11 cellular contexts compared by ENCODE assay signal in genomic region chr10:87842776-87843497, GRCh38. TPM values are rescaled to one million over a fixed set of nuclear protein-coding genes. Genes with fewer than 3 reads are reported as not detected.
DNase-seq lines count a peak whose midpoint lies in the region; ATAC-seq and TF ChIP-seq lines count a peak whose summit lies in the region.
"Had no signal": no experiment of that assay in that cellular context is flagged by ENCODE, and none has a peak within 500 bp of the region (broad histone marks: within the 10 kb centered on the region; RNA-seq: fewer than 3 reads in every experiment).

No MANE protein-coding gene starts in this region.

- H3K36me3 ChIP-seq in BLaER1 (no peaks in the 10 kb centered on the region), HEK293 (ENCODE audit: control insufficient read depth in 2 of 2, insufficient read depth in 1 of 2, low read length in 2 of 2) (no peaks in the 10 kb centered on the region), adipocyte (ENCODE audit: control insufficient read depth, insufficient read depth, low read length, severe bottlenecking) (no peaks in the 10 kb centered on the region)

- CTCF ChIA-PET in HEK293 (lab: Yijun Ruan, JAX) = no interaction called here

- H3K9ac ChIP-seq in BLaER1 (no peak overlapping the region), adipocyte (ENCODE audit: low read length) (peak overlapping the region; percentile 47)

- H3K9me3 Mint-ChIP-seq in activated T-cell treated with anti-CD3 and anti-CD28 coated beads, Interleukin-2, amount 50 U/mL, for 72 hours = no peaks in the 10 kb centered on the region

- H3K9me3 ChIP-seq in BLaER1 = no peaks in the 10 kb centered on the region
- H3K9me3 ChIP-seq in HEK293 (ENCODE audit: control insufficient read depth, insufficient read depth, low read depth, low read length) = no peaks in the 10 kb centered on the region
- H3K9me3 ChIP-seq in adipocyte (ENCODE audit: control insufficient read depth, low read length) = no peaks in the 10 kb centered on the region

- no peak overlapping the region for H3K27ac Mint-ChIP-seq in activated T-cell treated with anti-CD3 and anti-CD28 coated beads, Interleukin-2, amount 50 U/mL, for 72 hours

- H3K27me3 ChIP-seq in BLaER1 = no peaks in the 10 kb centered on the region
- no peaks in the 10 kb centered on the region for H3K27me3 ChIP-seq in adipocyte (replicated peaks; ENCODE audit: control insufficient read depth, insufficient read depth, low read length)

- TF ChIP-seq CTCF in HEK293 (tag by site-specific recombination; IDR thresholded peaks at IDR 0.05) = no peak

- DNase-seq in adipocyte (ENCODE audit: low read depth) (peak; percentile 80), kidney tubule cell (ENCODE audit: low spot score) (peak; percentile 75), ecto neural progenitor cell (ENCODE audit: low spot score) (no peak), cerebellar nuclear complex (lab: John Stamatoyannopoulos, UW) (no peak)
- no peak for DNase-seq in activated T-cell treated with anti-CD3 and anti-CD28 coated beads, Interleukin-2, amount 50 U/mL, for 72 hours
- DNase-seq: activated CD4-positive, alpha-beta T cell treated with anti-CD3 and anti-CD28 coated beads, Interleukin-2, amount 50 U/mL, for 48 hours had no signal

- POLR2A ChIA-PET in HEK293 (lab: Yijun Ruan, JAX) = interaction anchor here (0.7 to 0.9 kb wide), 2 partner anchors 28 to 34 kb away, joined by 3 read pairs; no protein-coding TSS in a partner anchor

- H3K4me3 Mint-ChIP-seq in activated T-cell treated with anti-CD3 and anti-CD28 coated beads, Interleukin-2, amount 50 U/mL, for 72 hours = no peak overlapping the region

- H3K4me2 ChIP-seq in BLaER1 = no peak overlapping the region

- no peaks in the 10 kb centered on the region for H4K20me1 ChIP-seq in BLaER1

- H3K27me3 Mint-ChIP-seq in activated T-cell treated with anti-CD3 and anti-CD28 coated beads, Interleukin-2, amount 50 U/mL, for 72 hours (ENCODE audit: low read depth) = no peaks in the 10 kb centered on the region

- H3K4me1 ChIP-seq in BLaER1 (peaks cover 5% of the 10 kb centered on the region; the same call in 1 of the 2 replicates), HEK293 (ENCODE audit: control insufficient read depth, insufficient read depth, low read length) (peaks cover 7% of the 10 kb centered on the region), adipocyte (ENCODE audit: control insufficient read depth, insufficient read depth, low read length) (peaks cover 13% of the 10 kb centered on the region)

- H3K27ac ChIP-seq in BLaER1 (peak overlapping the region; percentile 35; the same call in 1 of the 2 replicates), HEK293 (ENCODE audit: extremely low read depth, low read depth, low read length) (no peak overlapping the region)

- H3K4me3 ChIP-seq in BLaER1 = no peak overlapping the region
- no peak overlapping the region for H3K4me3 ChIP-seq in HEK293 (ENCODE audit: low read depth, low read length)
- H3K4me3 ChIP-seq in adipocyte (ENCODE audit: low read length) = no peak overlapping the region

- ATAC-seq in activated T-cell treated with anti-CD3 and anti-CD28 coated beads, Interleukin-2, amount 50 U/mL, for 72 hours (replicated peaks in 1 of 2) = no peak
- ATAC-seq in GM21576 (IDR thresholded peaks at IDR 0.05; ENCODE audit: unreplicated experiment) = no peak
- ATAC-seq: left lobe of liver had no signal

- H3K36me3 Mint-ChIP-seq in activated T-cell treated with anti-CD3 and anti-CD28 coated beads, Interleukin-2, amount 50 U/mL, for 72 hours (ENCODE audit: insufficient read depth in 2 of 2) = no peaks in the 10 kb centered on the region

- peaks cover 9% of the 10 kb centered on the region for H3K4me1 Mint-ChIP-seq in activated T-cell treated with anti-CD3 and anti-CD28 coated beads, Interleukin-2, amount 50 U/mL, for 72 hours (ENCODE audit: low read depth)

TF ChIP-seq in HEK293, 187 proteins besides CTCF, POLR2A, EP300 and RAD21:
- peak; percentile 93 for TF ChIP-seq ZNF121 (tag by site-specific recombination; IDR thresholded peaks at IDR 0.05)
- TF ChIP-seq, protein P1, sequence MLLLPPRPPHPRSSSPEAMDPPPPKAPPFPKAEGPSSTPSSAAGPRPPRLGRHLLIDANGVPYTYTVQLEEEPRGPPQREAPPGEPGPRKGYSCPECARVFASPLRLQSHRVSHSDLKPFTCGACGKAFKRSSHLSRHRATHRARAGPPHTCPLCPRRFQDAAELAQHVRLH (tag by site-specific recombination; IDR thresholded peaks at IDR 0.05) = peak; percentile 41; the same call in 1 of the 2 replicates
- no peak for TF ChIP-seq ZNF24 (tag by site-specific recombination; IDR thresholded peaks at IDR 0.05)
- no peak for TF ChIP-seq ZNF335 (tag by site-specific recombination; conservative IDR thresholded peaks at IDR 0.05)
- TF ChIP-seq, protein P2, sequence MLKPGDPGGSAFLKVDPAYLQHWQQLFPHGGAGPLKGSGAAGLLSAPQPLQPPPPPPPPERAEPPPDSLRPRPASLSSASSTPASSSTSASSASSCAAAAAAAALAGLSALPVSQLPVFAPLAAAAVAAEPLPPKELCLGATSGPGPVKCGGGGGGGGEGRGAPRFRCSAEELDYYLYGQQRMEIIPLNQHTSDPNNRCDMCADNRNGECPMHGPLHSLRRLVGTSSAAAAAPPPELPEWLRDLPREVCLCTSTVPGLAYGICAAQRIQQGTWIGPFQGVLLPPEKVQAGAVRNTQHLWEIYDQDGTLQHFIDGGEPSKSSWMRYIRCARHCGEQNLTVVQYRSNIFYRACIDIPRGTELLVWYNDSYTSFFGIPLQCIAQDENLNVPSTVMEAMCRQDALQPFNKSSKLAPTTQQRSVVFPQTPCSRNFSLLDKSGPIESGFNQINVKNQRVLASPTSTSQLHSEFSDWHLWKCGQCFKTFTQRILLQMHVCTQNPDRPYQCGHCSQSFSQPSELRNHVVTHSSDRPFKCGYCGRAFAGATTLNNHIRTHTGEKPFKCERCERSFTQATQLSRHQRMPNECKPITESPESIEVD (tag by site-specific recombination; IDR thresholded peaks at IDR 0.05) = peak; percentile 66
- no peak for TF ChIP-seq ZSCAN18 (tag by site-specific recombination; IDR thresholded peaks at IDR 0.05)

RNA-seq across cellular contexts. Expression of gene KLLN, which starts 20.4 kb away (rescaled TPM):
- under 1 TPM; 0.22 to 0.46 TPM for total RNA-seq in activated T-cell treated with anti-CD3 and anti-CD28 coated beads, Interleukin-2, amount 50 U/mL, for 72 hours
- total RNA-seq: H4 had no signal

RNA-seq across cellular contexts. Expression of gene PTEN, which starts 20.5 kb away (rescaled TPM):
- 10 to 100 TPM; 64.9 to 71.6 TPM for total RNA-seq in activated T-cell treated with anti-CD3 and anti-CD28 coated beads, Interleukin-2, amount 50 U/mL, for 72 hours
- total RNA-seq: H4 had no signal

RNA-seq across cellular contexts. Expression of gene ATAD1, which starts 24.9 kb away (rescaled TPM):
- 10 to 100 TPM; 54.2 to 55.9 TPM for total RNA-seq in activated T-cell treated with anti-CD3 and anti-CD28 coated beads, Interleukin-2, amount 50 U/mL, for 72 hours

Comparison
In these comparisons a context has a peak if more than half of its experiments do, and no peak if none do; other contexts are left out.
1. DNase-seq: peak in adipocyte (single experiment) and kidney tubule cell (single experiment); none in activated T-cell treated with anti-CD3 and anti-CD28 coated beads, Interleukin-2, amount 50 U/mL, for 72 hours (0 of 2), ecto neural progenitor cell (single experiment) and cerebellar nuclear complex (0 of 2).